Comparison of ENCODE assay signal across 8 cellular contexts in the genomic region with DNA sequence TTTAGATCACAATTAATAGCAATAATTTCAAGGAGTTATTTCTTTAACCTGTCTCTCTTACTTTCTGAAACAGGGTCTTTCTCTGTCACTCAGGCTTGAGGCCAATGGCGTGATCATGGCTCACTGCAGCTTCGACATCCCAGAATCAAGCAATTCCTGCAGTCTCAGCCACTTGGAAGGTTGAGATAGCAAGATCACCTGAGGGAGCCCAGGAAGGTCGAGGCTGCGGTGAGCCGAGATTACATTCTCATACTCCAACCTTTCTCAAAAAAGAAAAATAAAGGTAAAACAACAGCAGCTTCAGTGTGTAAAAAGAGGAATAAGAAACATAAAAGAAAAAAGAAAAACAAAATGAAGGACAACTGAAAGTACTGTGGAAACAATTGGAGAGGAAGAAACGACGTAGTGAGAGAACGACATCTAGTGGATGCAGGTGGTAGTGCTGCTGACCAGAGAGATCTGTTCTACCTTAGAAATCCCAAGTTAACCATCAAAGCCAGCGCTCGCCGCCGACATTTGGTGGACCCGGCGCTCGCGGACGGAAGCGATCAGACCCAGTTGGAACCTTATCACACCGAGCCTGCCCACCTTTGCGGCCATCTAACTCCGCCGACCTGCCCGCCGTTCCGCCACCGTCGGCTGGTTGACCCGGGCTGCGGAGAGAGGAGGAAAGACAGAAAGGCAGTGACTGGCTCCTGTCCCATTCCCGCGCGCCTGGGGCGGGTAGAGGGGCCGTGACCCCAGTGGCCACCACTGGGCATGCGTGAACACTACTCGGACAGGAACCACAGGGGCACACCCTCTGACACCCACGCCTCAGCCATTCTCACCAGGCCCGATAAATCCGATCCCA.
DNase-seq lines count a peak whose midpoint lies in the region; ATAC-seq and TF ChIP-seq lines count a peak whose summit lies in the region.

No MANE protein-coding gene starts in this region.

- ATAC-seq in GM18520 (IDR thresholded peaks at IDR 0.05; ENCODE audit: unreplicated experiment): peak; percentile 78
- ATAC-seq in HG03108 (IDR thresholded peaks at IDR 0.05; ENCODE audit: unreplicated experiment): peak; percentile 79
- peak; percentile 96 to 98 (median 98) for ATAC-seq in right lobe of liver

- intact Hi-C loops in right lobe of liver (cut with DNase I): loop anchor here in 1 of 2 donors (5.0 kb wide), 1 partner anchor 96 kb away; no protein-coding TSS in a partner anchor

- 14% methylated on average over 22 of the region's 39 CpGs for WGBS in right lobe of liver (ENCODE audit: insufficient coverage, low coverage, low lambda C conversion rate, missing lambda C conversion rate)

- H3K27me3 ChIP-seq in right lobe of liver: no peaks in the 10 kb centered on the region

- peak; percentile 85 for DNase-seq in ACHN
- peak; percentile 3 for DNase-seq in NCI-H2196 treated with DMSO at 0.1 percent for 48 hours (lab: John Stamatoyannopoulos, UW; ENCODE audit: unreplicated experiment)
- DNase-seq in activated CD4-positive, alpha-beta T cell treated with anti-CD3 and anti-CD28 coated beads for 1 hour: peak; percentile 39
- DNase-seq in dedifferentiated amniotic fluid mesenchymal stem cell (ENCODE audit: extremely low spot score): peak; percentile 69
- DNase-seq in right lobe of liver: peak; percentile 66 to 80 (median 73)
- peak; percentile 50 to 63 for DNase-seq in stimulated activated CD4-positive, alpha-beta T cell treated with anti-CD3 and anti-CD28 coated beads, Interleukin-4, amount 100 ng/mL, for 48 hours (ENCODE audit: low read depth in 2 of 2)

- H3K36me3 ChIP-seq in right lobe of liver: no peaks in the 10 kb centered on the region

- H3K4me1 ChIP-seq in right lobe of liver: peaks cover 0 to 3% (median 0%) of the 10 kb centered on the region in 4 donors

- H3K27ac ChIP-seq in right lobe of liver: no peak overlapping the region

- H3K4me3 ChIP-seq in right lobe of liver: peak overlapping the region; percentile 36 to 63 (median 52)

- peak; percentile 90 to 98 (median 95) for TF ChIP-seq CTCF in right lobe of liver (IDR thresholded peaks at IDR 0.05)

- TF ChIP-seq POLR2A in right lobe of liver (IDR thresholded peaks at IDR 0.05): no peak

- in situ Hi-C loops in ACHN (cut with HindIII; ENCODE audit: low pct_ligation_motif_present, low pct_unique_long_range_greater_than_20kb, low sequenced_read_pairs): no loop called here

- H3K9me3 ChIP-seq in right lobe of liver: no peaks in the 10 kb centered on the region

Comparison
In these comparisons a context has a peak if more than half of its experiments do, and no peak if none do; other contexts are left out.
1. DNase-seq: peak in every context shown above with its lines; median percentile 85 in ACHN; 73 in right lobe of liver; 69 in dedifferentiated amniotic fluid mesenchymal stem cell; 56 in stimulated activated CD4-positive, alpha-beta T cell treated with anti-CD3 and anti-CD28 coated beads, Interleukin-4, amount 100 ng/mL, for 48 hours; 39 in activated CD4-positive, alpha-beta T cell treated with anti-CD3 and anti-CD28 coated beads for 1 hour; 3 in NCI-H2196 treated with DMSO at 0.1 percent for 48 hours.